Comparison of ENCODE assay signal across 9 cellular contexts in the genomic region with DNA sequence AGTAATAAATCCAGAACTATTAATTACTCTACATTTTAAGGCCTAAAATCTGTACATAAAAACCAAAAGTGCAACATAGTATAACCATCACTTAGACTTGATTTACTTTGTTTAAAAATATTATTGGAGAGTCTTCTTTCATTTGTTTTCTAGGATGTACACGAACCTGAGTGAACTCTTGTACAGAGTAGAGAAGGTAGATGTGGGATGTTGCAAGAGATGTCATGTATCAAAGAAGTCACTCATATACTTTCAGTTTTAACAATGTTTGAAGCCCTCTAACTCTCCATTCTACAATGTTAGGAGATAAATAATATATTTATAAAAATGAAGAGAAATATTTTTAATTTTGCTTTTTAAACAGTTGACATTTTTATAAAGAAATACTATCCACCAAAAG. TPM values are rescaled to one million over a fixed set of nuclear protein-coding genes. Genes with fewer than 3 reads are reported as not detected.
"Had no signal": no experiment of that assay in that cellular context is flagged by ENCODE, and none has a peak within 500 bp of the region (broad histone marks: within the 10 kb centered on the region; RNA-seq: fewer than 3 reads in every experiment).

No MANE protein-coding gene starts in this region.

- H3K27ac ChIP-seq: GM23248, HL-60 had no signal

- H3K9ac ChIP-seq: GM23248 had no signal

- FAIRE-seq: HepG2 had no signal

- ATAC-seq: HCT116, HepG2 had no signal

- DNase-seq: GM23248, GOT3, H7, HFFc6 had no signal

- H3K9me3 ChIP-seq: HAP-1 had no signal

- H3K36me3 ChIP-seq: HAP-1 had no signal

- H2AFZ ChIP-seq: GM23248 had no signal

- H3K4me3 ChIP-seq: GM23248, HAP-1 had no signal

RNA-seq across cellular contexts. Expression of a gene that starts 38.6 kb away (rescaled TPM):
- polyA plus RNA-seq: IgD-negative memory B cell had no signal
